ENCODE assay signal across 24 cellular contexts in the genomic region with DNA sequence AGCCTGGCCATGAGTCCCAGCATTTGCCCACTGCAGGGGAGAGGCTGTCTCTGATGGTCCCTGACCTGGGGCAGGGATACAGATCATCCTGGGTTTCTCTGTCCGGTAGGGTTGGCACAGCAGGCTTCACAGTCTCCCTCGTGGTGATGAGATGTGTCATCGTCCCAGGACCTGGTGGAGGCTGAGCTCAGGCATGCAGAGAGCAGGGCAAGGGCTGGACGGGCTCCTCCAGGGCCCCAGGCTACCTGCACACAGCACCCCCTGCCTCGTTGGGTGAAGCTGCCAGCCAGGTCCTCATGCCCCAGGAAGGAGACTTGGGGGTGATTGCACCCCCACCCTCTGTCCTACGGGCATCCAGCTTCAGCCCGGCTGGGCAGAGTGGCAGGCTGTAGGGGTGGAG.
DNase-seq lines count a peak whose midpoint lies in the region; ATAC-seq, FAIRE-seq and TF ChIP-seq lines count a peak whose summit lies in the region.
"Had no signal": no experiment of that assay in that cellular context is flagged by ENCODE, and none has a peak within 500 bp of the region (broad histone marks: within the 10 kb centered on the region; RNA-seq: fewer than 3 reads in every experiment).

No MANE protein-coding gene starts in this region.

- no peaks in the 10 kb centered on the region for H3K9me3 ChIP-seq in HCT116 (ENCODE audit: control insufficient read depth in 1 of 2, insufficient read depth in 1 of 2, low read depth in 1 of 2, low read length in 2 of 2)
- H3K9me3 ChIP-seq in keratinocyte (ENCODE audit: control insufficient read depth, low read depth, low read length), result no peaks in the 10 kb centered on the region
- H3K9me3 ChIP-seq: prostate gland, stomach, uterus had no signal

- CTCF ChIA-PET in HCT116 (lab: Charles Lee) (no interaction called here), RWPE1 (lab: Yijun Ruan, JAX) (interaction anchor here (0.7 to 1.5 kb wide), 4 partner anchors 12 to 154 kb away, joined by 3 to 4 read pairs (median 4); no protein-coding TSS in a partner anchor)

- peak; percentile 39 for FAIRE-seq in keratinocyte (lab: Jason Lieb, UNC)
- FAIRE-seq: GM18507, H1, kidney had no signal

- H3K27me3 ChIP-seq in HCT116 (ENCODE audit: insufficient read depth, low read length) (peaks cover 8% of the 10 kb centered on the region; the same call in 1 of the 2 replicates), keratinocyte (ENCODE audit: control insufficient read depth, extremely low read depth, insufficient read depth, low read length) (peaks cover 73% of the 10 kb centered on the region)
- H3K27me3 ChIP-seq: uterus had no signal

- RAD21 ChIA-PET in HCT116 (lab: Charles Lee; ENCODE audit: low non-redundant PET in 1 of 2, low total read pairs in 2 of 2, uncharacterized antibody in 2 of 2, unreplicated experiment in 2 of 2), result no interaction called here

- H2AFZ ChIP-seq in HCT116 (ENCODE audit: low read depth, low read length, poor library complexity, severe bottlenecking), result no peak overlapping the region
- no peak overlapping the region for H2AFZ ChIP-seq in keratinocyte (ENCODE audit: control insufficient read depth, low read length)

- POLR2A ChIA-PET in HCT116 (lab: Charles Lee), result no interaction called here
- POLR2A ChIA-PET in RWPE1 (lab: Yijun Ruan, JAX; ENCODE audit: low non-redundant PET), result no interaction called here

- no peaks in the 10 kb centered on the region for H3K79me2 ChIP-seq in HCT116 (ENCODE audit: insufficient read depth, low read length)
- H3K79me2 ChIP-seq in keratinocyte (ENCODE audit: control insufficient read depth, insufficient read depth, low read length), result no peaks in the 10 kb centered on the region

- no peak for TF ChIP-seq CTCF in HCT116 (IDR thresholded peaks at IDR 0.05 in 2 of 3, conservative IDR thresholded peaks at IDR 0.05 in 1 of 3; ENCODE audit: borderline replicate concordance in 1 of 3, insufficient read depth in 1 of 3, low read depth in 2 of 3, low read length in 2 of 3)
- TF ChIP-seq CTCF in RWPE1 (conservative IDR thresholded peaks at IDR 0.05; ENCODE audit: low read depth), result no peak
- TF ChIP-seq CTCF in keratinocyte (optimal IDR thresholded peaks at IDR 0.05 in 1 of 3, IDR thresholded peaks at IDR 0.05 in 1 of 3, conservative IDR thresholded peaks at IDR 0.05 in 1 of 3; ENCODE audit: extremely low read depth in 1 of 3, insufficient read depth in 2 of 3, low read length in 3 of 3), result no peak

- H4K20me1 ChIP-seq in HCT116 (ENCODE audit: insufficient read depth) (no peaks in the 10 kb centered on the region), keratinocyte (ENCODE audit: control insufficient read depth, extremely low read depth, insufficient read depth, low read length) (peaks cover 12% of the 10 kb centered on the region)

- no peak overlapping the region for H3K4me2 ChIP-seq in HCT116 (ENCODE audit: low read length)
- H3K4me2 ChIP-seq in keratinocyte (ENCODE audit: control insufficient read depth, extremely low read depth, insufficient read depth, low read depth, low read length), result no peak overlapping the region

- H3K9ac ChIP-seq in HCT116 (ENCODE audit: low read length), result no peak overlapping the region
- no peak overlapping the region for H3K9ac ChIP-seq in keratinocyte (ENCODE audit: control insufficient read depth, extremely low read depth, insufficient read depth, low read length)

- ATAC-seq in HCT116, result peak; percentile 49; the same call in 1 of the 2 replicates
- no peak for ATAC-seq in GM21825 (IDR thresholded peaks at IDR 0.05; ENCODE audit: unreplicated experiment)
- ATAC-seq: CD8-positive, alpha-beta T cell had no signal

- H3K36me3 ChIP-seq in HCT116 (ENCODE audit: control insufficient read depth in 1 of 2, insufficient read depth in 2 of 2, low read length in 2 of 2) (no peaks in the 10 kb centered on the region), keratinocyte (ENCODE audit: control insufficient read depth in 2 of 2, extremely low read depth in 1 of 2, insufficient read depth in 2 of 2, low read length in 2 of 2) (no peaks in the 10 kb centered on the region)
- H3K36me3 ChIP-seq: brain microvascular endothelial cell, prostate gland, stomach, uterus had no signal

- TF ChIP-seq RAD21 in HCT116 (IDR thresholded peaks at IDR 0.05; ENCODE audit: low read depth), result no peak

- H3K4me3 ChIP-seq in HCT116 (replicated peaks in 1 of 2; ENCODE audit: low read depth in 1 of 2, low read length in 2 of 2), result no peak overlapping the region
- no peak overlapping the region for H3K4me3 ChIP-seq in keratinocyte (ENCODE audit: control insufficient read depth in 2 of 3, extremely low read depth in 1 of 3, insufficient read depth in 2 of 3, low read depth in 1 of 3, low read length in 3 of 3)
- H3K4me3 ChIP-seq: prostate gland, SK-N-MC, stomach, uterus had no signal

- no peaks in the 10 kb centered on the region for H3K9me2 ChIP-seq in HCT116 (ENCODE audit: insufficient read depth)

- TF ChIP-seq POLR2A in HCT116 (IDR thresholded peaks at IDR 0.05; ENCODE audit: borderline replicate concordance, extremely low read depth, insufficient read depth, insufficient read length), result no peak

- H3K9me1 ChIP-seq in keratinocyte (ENCODE audit: control insufficient read depth, extremely low read depth, insufficient read depth, low read length), result no peaks in the 10 kb centered on the region

- no peak overlapping the region for H3K27ac ChIP-seq in HCT116 (ENCODE audit: low read depth, low read length)
- no peak overlapping the region for H3K27ac ChIP-seq in RWPE1
- no peak overlapping the region for H3K27ac ChIP-seq in keratinocyte (ENCODE audit: control insufficient read depth, insufficient read depth, low read length)
- H3K27ac ChIP-seq: brain microvascular endothelial cell, prostate gland, SK-N-MC, stomach had no signal

- in situ Hi-C loops in ACHN (cut with HindIII; ENCODE audit: low pct_ligation_motif_present, low pct_unique_long_range_greater_than_20kb, low sequenced_read_pairs), result no loop called here

- H3K4me1 ChIP-seq in HCT116 (ENCODE audit: control insufficient read depth in 1 of 2, insufficient read depth in 2 of 2, low read length in 2 of 2), result peaks cover 11 to 17% of the 10 kb centered on the region in 2 experiments; a peak in 3 of 4 replicates
- peaks cover 6% of the 10 kb centered on the region for H3K4me1 ChIP-seq in keratinocyte (ENCODE audit: control insufficient read depth, extremely low read depth, insufficient read depth, low read length)

- peak; percentile 69 for DNase-seq in ACHN
- no peak for DNase-seq in HCT116 (ENCODE audit: low read depth, low spot score)
- DNase-seq in RWPE1 (ENCODE audit: low spot score), result peak; percentile 56
- peak; percentile 11 for DNase-seq in keratinocyte (ENCODE audit: low read depth, low spot score)
- no peak for DNase-seq in stimulated activated naive CD4-positive, alpha-beta T cell treated with Interleukin-2 at 50 U/mL for 16 hours (lab: John Stamatoyannopoulos, UW)
- no peak for DNase-seq in NCI-H69 (lab: John Stamatoyannopoulos, UW)
- DNase-seq in pons (ENCODE audit: low spot score), result no peak
- DNase-seq: activated CD4-positive, CD25-positive, alpha-beta regulatory T cell treated with anti-CD3 and anti-CD28 coated beads, Interleukin-2, amount 50 U/mL, for 72 hours; activated naive CD8-positive, alpha-beta T cell treated with anti-CD3 and anti-CD28 coated beads, Interleukin-2, amount 10 ng/mL, durations not matched to agents 7 days and 5 days; brain microvascular endothelial cell; CD8-positive, alpha-beta T cell; cortex of kidney; DMS79; hypothalamus; kidney; stimulated activated CD4-positive, alpha-beta T cell treated with anti-CD3 and anti-CD28 coated beads, Interleukin-2, amount 100 ng/mL, for 48 hours; stomach; T-helper 9 cell; uterus had no signal

- dilution Hi-C loops in keratinocyte (cut with MboI; ENCODE audit: extremely low pct_ligation_motif_present, low sequenced_read_pairs), result no loop called here

- BruUV-seq in HCT116 (replicated peaks; lab: Mats Ljungman, UMichigan), result no TSS peak

- intact Hi-C loops in HCT116 (cut with micrococcal nuclease), result no loop called here

TF ChIP-seq in HCT116, 20 proteins besides CTCF, POLR2A, EP300 and RAD21:
- TF ChIP-seq EZH2phosphoT487 (IDR thresholded peaks at IDR 0.05; ENCODE audit: borderline replicate concordance), result no peak
- TF ChIP-seq SIN3A (IDR thresholded peaks at IDR 0.05; ENCODE audit: low read depth), result no peak
- TF ChIP-seq ZFX (IDR thresholded peaks at IDR 0.05), result no peak
- no peak for TF ChIP-seq TCF7L2 (IDR thresholded peaks at IDR 0.05; ENCODE audit: borderline replicate concordance, extremely low read depth, insufficient read depth, insufficient read length)

Comparison
In these comparisons a context has a peak if more than half of its experiments do, and no peak if none do; other contexts are left out.
1. DNase-seq: peak in ACHN (single experiment), RWPE1 (single experiment) and keratinocyte (single experiment); none in HCT116 (single experiment), stimulated activated naive CD4-positive, alpha-beta T cell treated with Interleukin-2 at 50 U/mL for 16 hours (single experiment), NCI-H69 (single experiment) and pons (single experiment).